Comparison of ENCODE assay signal across 1 cellular context in genomic region chr2:118855451-118856279, GRCh38.
A peak's percentile ranks its signal among the peaks of the same experiment; 100 is the strongest.
TF ChIP-seq lines count a peak whose summit lies in the region.

No MANE protein-coding gene starts in this region.

TF ChIP-seq in GM12878, 131 proteins besides CTCF, POLR2A, EP300 and RAD21 (continued from another document):
- TF ChIP-seq ZBTB33 (IDR thresholded peaks at IDR 0.05) (no peak), BHLHE40 (IDR thresholded peaks at IDR 0.05; ENCODE audit: borderline replicate concordance in 1 of 2, low read depth in 2 of 2, low read length in 1 of 2) (0 out of 4 replicates have a peak, but pooled peaks of 1 of the 2 experiments have one; percentile 15), RUNX3 (IDR thresholded peaks at IDR 0.05; ENCODE audit: low read length) (peak; percentile 6; the same call in 1 of the 2 replicates), SREBF1 (IDR thresholded peaks at IDR 0.05; ENCODE audit: low read length) (no peak), WRNIP1 (IDR thresholded peaks at IDR 0.05; ENCODE audit: borderline replicate concordance, low read depth, low read length) (no peak), POU2F2 (IDR thresholded peaks at IDR 0.05; ENCODE audit: borderline replicate concordance, low read depth, low read length) (no peak), USF1 (IDR thresholded peaks at IDR 0.05; ENCODE audit: borderline replicate concordance, extremely low read length, insufficient read depth, low read depth, low read length) (no peak), ZNF622 (IDR thresholded peaks at IDR 0.05) (no peak), MTA2 (IDR thresholded peaks at IDR 0.05; ENCODE audit: low read depth) (no peak), HSF1 (IDR thresholded peaks at IDR 0.05; ENCODE audit: low read depth, low read length) (no peak), IKZF2 (IDR thresholded peaks at IDR 0.05) (no peak), NR2F1 (conservative IDR thresholded peaks at IDR 0.05) (peak; percentile 76; the same call in 1 of the 2 replicates), CBFB (IDR thresholded peaks at IDR 0.05; ENCODE audit: low read depth) (no peak), MXI1 (IDR thresholded peaks at IDR 0.05; ENCODE audit: low read depth, low read length) (no peak), HDGF (IDR thresholded peaks at IDR 0.05) (no peak), E2F4 (IDR thresholded peaks at IDR 0.05; ENCODE audit: low read depth, low read length) (no peak), PKNOX1 (IDR thresholded peaks at IDR 0.05) (no peak), BRCA1 (IDR thresholded peaks at IDR 0.05; ENCODE audit: low read depth, low read length) (no peak), CEBPB (IDR thresholded peaks at IDR 0.05; ENCODE audit: borderline replicate concordance in 1 of 2, low read depth in 2 of 2, low read length in 2 of 2) (no peak), SIN3A (IDR thresholded peaks at IDR 0.05; ENCODE audit: low read depth, low read length) (no peak), EGR1 (IDR thresholded peaks at IDR 0.05; ENCODE audit: borderline replicate concordance in 1 of 2, low read depth in 2 of 2, low read length in 2 of 2) (peak in 1 of 2 experiments; percentile 87; a peak in 2 of 3 replicates), EED (IDR thresholded peaks at IDR 0.05; ENCODE audit: low read depth) (no peak), LARP7 (IDR thresholded peaks at IDR 0.05) (no peak), NFYA (IDR thresholded peaks at IDR 0.05; ENCODE audit: borderline replicate concordance, low read depth, low read length) (no peak), TARDBP (IDR thresholded peaks at IDR 0.05; ENCODE audit: borderline replicate concordance) (no peak), NR2C2 (IDR thresholded peaks at IDR 0.05; ENCODE audit: borderline replicate concordance, control insufficient read depth, insufficient read length, low read depth) (no peak), SMC3 (IDR thresholded peaks at IDR 0.05; ENCODE audit: borderline replicate concordance, low read length) (peak; percentile 85), IRF4 (IDR thresholded peaks at IDR 0.05; ENCODE audit: low read depth, low read length) (no peak), TCF12 (IDR thresholded peaks at IDR 0.05; ENCODE audit: low read depth, low read length) (no peak), ZBTB40 (IDR thresholded peaks at IDR 0.05; ENCODE audit: borderline replicate concordance) (no peak), SUZ12 (IDR thresholded peaks at IDR 0.05; ENCODE audit: unreplicated experiment) (no peak)
